Comparison of ENCODE assay signal across 8 cellular contexts in the genomic region with DNA sequence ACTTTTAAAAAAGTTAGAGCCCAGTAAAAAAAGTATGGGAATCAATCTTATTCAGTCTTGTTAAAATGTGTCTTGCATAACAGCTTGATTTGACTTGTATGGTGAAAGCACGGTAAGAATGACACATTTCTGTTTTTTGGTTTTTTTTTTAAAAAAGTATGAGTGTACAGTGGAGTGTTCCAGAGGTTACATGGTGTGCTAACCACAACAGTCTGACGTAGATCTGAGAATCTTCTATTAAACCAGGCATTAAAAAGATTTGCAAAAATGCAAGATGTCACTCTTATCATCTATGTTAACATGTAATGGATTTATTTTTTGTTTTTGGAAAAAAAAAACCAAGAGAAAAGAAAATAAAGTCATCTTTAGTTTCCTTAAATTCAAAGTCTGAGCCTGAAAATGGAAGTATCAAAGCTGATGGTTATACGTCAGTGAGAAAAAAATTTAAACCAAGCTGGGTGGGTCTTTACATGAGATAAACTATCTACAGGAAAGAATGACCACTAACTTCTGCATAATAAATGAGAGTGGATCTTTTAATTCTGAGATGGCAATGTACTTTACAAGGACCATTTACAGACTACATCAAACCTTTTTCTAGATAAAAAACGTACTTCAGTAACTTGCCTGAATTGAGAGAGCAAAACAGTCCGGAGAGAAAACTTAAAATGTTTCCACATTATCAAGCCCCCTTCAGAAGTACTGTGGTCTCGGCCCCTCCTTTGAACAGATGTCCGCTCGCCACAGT. TPM values are rescaled to one million over a fixed set of nuclear protein-coding genes. Genes with fewer than 3 reads are reported as not detected.
DNase-seq lines count a peak whose midpoint lies in the region; ATAC-seq and TF ChIP-seq lines count a peak whose summit lies in the region.

No MANE protein-coding gene starts in this region.

- DNase-seq in Caki2 (ENCODE audit: low read depth): peak; percentile 22
- no peak for DNase-seq in T-helper 17 cell
- DNase-seq in esophagus muscularis mucosa (ENCODE audit: extremely low spot score): no peak
- no peak for DNase-seq in neuronal stem cell (ENCODE audit: low spot score)
- DNase-seq in NCI-H1092 treated with DMSO at 0.1 percent for 48 hours (lab: John Stamatoyannopoulos, UW): no peak
- DNase-seq in DMS153 (lab: John Stamatoyannopoulos, UW): no peak
- DNase-seq in NCI-H1105 treated with DMSO at 0.1 percent for 48 hours (lab: John Stamatoyannopoulos, UW): no peak

- no peak overlapping the region for H3K18ac ChIP-seq in neuronal stem cell (ENCODE audit: low read length)

- 0% methylated on average over 8 of the region's 8 CpGs for WGBS in esophagus muscularis mucosa
- WGBS in neuronal stem cell (ENCODE audit: extremely low coverage in 2 of 2, insufficient read length in 2 of 2, insufficient replicate concordance in 1 of 2), 2 donors: no CpG with 5 or more reads among the region's 8 CpGs

- no peak overlapping the region for H3K14ac ChIP-seq in neuronal stem cell (ENCODE audit: low read length)

- no peak overlapping the region for H2BK12ac ChIP-seq in neuronal stem cell (ENCODE audit: low read length)

- no peak overlapping the region for H3K9ac ChIP-seq in neuronal stem cell (ENCODE audit: low read depth, low read length, poor library complexity)

- intact Hi-C loops in esophagus muscularis mucosa (cut with DNase I): no loop called here

- no peak for TF ChIP-seq EP300 in esophagus muscularis mucosa (IDR thresholded peaks at IDR 0.05)

- no peak overlapping the region for H4K8ac ChIP-seq in neuronal stem cell (ENCODE audit: low read depth, low read length)

- no peak overlapping the region for H3K23ac ChIP-seq in neuronal stem cell (ENCODE audit: low read depth, low read length, poor library complexity)

- no peaks in the 10 kb centered on the region for H3K79me1 ChIP-seq in neuronal stem cell (ENCODE audit: low read depth, low read length)

- TF ChIP-seq CTCF in esophagus muscularis mucosa (IDR thresholded peaks at IDR 0.05): no peak

- peaks cover 6% of the 10 kb centered on the region for H3K36me3 Mint-ChIP-seq in T-helper 17 cell (ENCODE audit: low read depth)

- no peak overlapping the region for H4K91ac ChIP-seq in neuronal stem cell (ENCODE audit: low read depth, low read length, poor library complexity)

- peak; percentile 23 for ATAC-seq in HG03280 (IDR thresholded peaks at IDR 0.05; ENCODE audit: unreplicated experiment)
- ATAC-seq in T-helper 17 cell: peak; percentile 69

- no peak overlapping the region for H2AK5ac ChIP-seq in neuronal stem cell (ENCODE audit: low read depth, low read length)

- no peak overlapping the region for H2BK15ac ChIP-seq in neuronal stem cell (ENCODE audit: low read length)

- in situ Hi-C loops in Caki2 (cut with HindIII; ENCODE audit: low pct_unique_long_range_greater_than_20kb, low sequenced_read_pairs): no loop called here

- H3K4me3 ChIP-seq in esophagus muscularis mucosa: peak overlapping the region; percentile 85 to 98 (median 93)
- peak overlapping the region; percentile 91 to 100 for H3K4me3 ChIP-seq in neuronal stem cell (ENCODE audit: low read length in 2 of 2)

- H3K36me3 ChIP-seq in esophagus muscularis mucosa (peaks cover 0 to 10% (median 0%) of the 10 kb centered on the region in 4 donors), neuronal stem cell (replicated peaks in 1 of 2; ENCODE audit: control insufficient read depth in 2 of 2, insufficient read depth in 2 of 2, low read length in 2 of 2) (peaks cover 5 to 52% of the 10 kb centered on the region in 2 donors)

- no peak overlapping the region for H3K4ac ChIP-seq in neuronal stem cell (ENCODE audit: low read length)

- H3K27ac ChIP-seq in esophagus muscularis mucosa (replicated peaks in 1 of 4): peak overlapping the region; percentile 98 to 100 (median 99)
- H3K27ac ChIP-seq in neuronal stem cell (replicated peaks; ENCODE audit: low read length): peak overlapping the region; percentile 99

- H2AFZ ChIP-seq in neuronal stem cell (ENCODE audit: low read length): peak overlapping the region; percentile 86

- peak overlapping the region; percentile 99 for H3K27ac Mint-ChIP-seq in T-helper 17 cell

- no peak overlapping the region for H2BK5ac ChIP-seq in neuronal stem cell (ENCODE audit: low read length)

- H3K27me3 ChIP-seq in esophagus muscularis mucosa (no peaks in the 10 kb centered on the region), neuronal stem cell (ENCODE audit: control insufficient read depth in 3 of 3, insufficient read depth in 3 of 3, low read depth in 1 of 3, low read length in 3 of 3) (no peaks in the 10 kb centered on the region)

- peak overlapping the region; percentile 66 for H3K4me2 ChIP-seq in neuronal stem cell (ENCODE audit: insufficient read depth, low read length, poor library complexity, severe bottlenecking)

- H2BK120ac ChIP-seq in neuronal stem cell (ENCODE audit: low read depth, low read length): no peak overlapping the region

- H3K27me3 Mint-ChIP-seq in T-helper 17 cell: no peaks in the 10 kb centered on the region

- H3K4me1 Mint-ChIP-seq in T-helper 17 cell: peaks cover 56% of the 10 kb centered on the region

- no peak for TF ChIP-seq POLR2A in esophagus muscularis mucosa (IDR thresholded peaks at IDR 0.05; ENCODE audit: low read depth)

- H3K9me3 ChIP-seq in T-helper 17 cell (ENCODE audit: control insufficient read depth, low read length, poor library complexity, severe bottlenecking) (no peaks in the 10 kb centered on the region), esophagus muscularis mucosa (no peaks in the 10 kb centered on the region), neuronal stem cell (replicated peaks in 1 of 2; ENCODE audit: control insufficient read depth in 2 of 2, insufficient read depth in 1 of 2, low read depth in 1 of 2, low read length in 2 of 2) (peaks cover 0 to 6% of the 10 kb centered on the region in 2 donors)

- peak overlapping the region; percentile 96 for H3K4me3 Mint-ChIP-seq in T-helper 17 cell

- H3K4me1 ChIP-seq in esophagus muscularis mucosa (peaks cover 42 to 69% (median 65%) of the 10 kb centered on the region in 4 donors), neuronal stem cell (ENCODE audit: control insufficient read depth in 2 of 2, insufficient read depth in 1 of 2, low read depth in 1 of 2, low read length in 2 of 2) (peaks cover 4 to 7% of the 10 kb centered on the region in 2 donors)

RNA-seq across cellular contexts. Expression of gene GABPB1, which starts 1.6 kb away (rescaled TPM):
- total RNA-seq in Caki2 (2014; rRNA removed; shearing (Covaris generic); ENCODE audit: low replicate concordance): 26.9 and 56.7 TPM in 2 replicates
- total RNA-seq in T-helper 17 cell (10 to 100 TPM; 25.9 to 32.3 TPM), esophagus muscularis mucosa (10 to 100 TPM; 13.2 to 23.5 (median 15.4) TPM)
- 22.9 TPM for polyA plus RNA-seq in neuronal stem cell (2013, experiment 1 of 2)
- 23.4 TPM for polyA plus RNA-seq in neuronal stem cell (2013, experiment 2 of 2)
